ENCODE assay signal across 8 cellular contexts in genomic region chr3:52052831-52053306, GRCh38. TPM values are rescaled to one million over a fixed set of nuclear protein-coding genes. Genes with fewer than 3 reads are reported as not detected.
DNase-seq lines count a peak whose midpoint lies in the region; ATAC-seq and TF ChIP-seq lines count a peak whose summit lies in the region.

No MANE protein-coding gene starts in this region.

- H3K4me3 ChIP-seq in DOHH2 (ENCODE audit: low read length) (peak overlapping the region; percentile 76), foreskin fibroblast (ENCODE audit: low read depth in 1 of 2, low read length in 2 of 2) (peak overlapping the region; percentile 90 to 91), neural cell (ENCODE audit: low read length) (peak overlapping the region; percentile 90), transverse colon (peak overlapping the region in 1 of 4 donors; percentile 34)

- ATAC-seq in HG03039 (IDR thresholded peaks at IDR 0.05; ENCODE audit: unreplicated experiment) (no peak), GM18870 (IDR thresholded peaks at IDR 0.05; ENCODE audit: unreplicated experiment) (no peak)

- in situ Hi-C loops in transverse colon (cut with MboI; ENCODE audit: low pct_ligation_motif_present in 1 of 4, low pct_unique_long_range_greater_than_20kb in 1 of 4, low sequenced_read_pairs in 3 of 4), result loop anchor here in 1 of 4 donors (10.0 kb wide), 1 partner anchor 48 kb away; no protein-coding TSS in a partner anchor

- peaks cover 35% of the 10 kb centered on the region for H3K4me1 Mint-ChIP-seq in activated T-helper 2 cell treated with anti-CD3 and anti-CD28 coated beads, Interferon-gamma antibody, Interleukin-2, Interleukin-4, amounts not matched to agents 10 μg/mL and 5 μg/mL and 100 μg/mL, durations not matched to agents 14 hours and 24 hours and 36 hours (ENCODE audit: low read depth)

- H3K27ac ChIP-seq in DOHH2 (ENCODE audit: low read depth, low read length), result peak overlapping the region; percentile 50
- no peak overlapping the region for H3K27ac ChIP-seq in neural cell (ENCODE audit: low read length)
- peak overlapping the region; percentile 77 to 89 (median 85) for H3K27ac ChIP-seq in transverse colon

- H3K4me1 ChIP-seq in DOHH2 (ENCODE audit: control insufficient read depth, low read length) (peaks cover 38% of the 10 kb centered on the region), transverse colon (peaks cover 16 to 52% (median 44%) of the 10 kb centered on the region in 4 donors)

- 0 out of 2 replicates have a peak, but pooled peaks cover 4% of the 10 kb centered on the region for H4K20me1 ChIP-seq in DOHH2 (ENCODE audit: control insufficient read depth, insufficient read depth, low read depth, low read length)
- H4K20me1 ChIP-seq in neural cell (ENCODE audit: insufficient read depth), result no peaks in the 10 kb centered on the region

- no peak overlapping the region for H2AFZ ChIP-seq in neural cell (ENCODE audit: low read depth, low read length)

- H3K9me2 ChIP-seq in DOHH2 (replicated peaks; ENCODE audit: control insufficient read depth, low read length), result no peaks in the 10 kb centered on the region
- H3K9me2 ChIP-seq in neural cell (ENCODE audit: insufficient read depth, low read length), result no peaks in the 10 kb centered on the region

- peak overlapping the region; percentile 90 for H3K27ac Mint-ChIP-seq in activated T-helper 2 cell treated with anti-CD3 and anti-CD28 coated beads, Interferon-gamma antibody, Interleukin-2, Interleukin-4, amounts not matched to agents 10 μg/mL and 5 μg/mL and 100 μg/mL, durations not matched to agents 14 hours and 24 hours and 36 hours

- no peaks in the 10 kb centered on the region for H3K9me3 Mint-ChIP-seq in activated T-helper 2 cell treated with anti-CD3 and anti-CD28 coated beads, Interferon-gamma antibody, Interleukin-2, Interleukin-4, amounts not matched to agents 10 μg/mL and 5 μg/mL and 100 μg/mL, durations not matched to agents 14 hours and 24 hours and 36 hours

- no peaks in the 10 kb centered on the region for H3K9me3 ChIP-seq in DOHH2 (ENCODE audit: control insufficient read depth, insufficient read depth, low read length)
- H3K9me3 ChIP-seq in neural cell (ENCODE audit: low read length), result no peaks in the 10 kb centered on the region
- no peaks in the 10 kb centered on the region for H3K9me3 ChIP-seq in transverse colon

- peaks cover 57% of the 10 kb centered on the region for H3K36me3 Mint-ChIP-seq in activated T-helper 2 cell treated with anti-CD3 and anti-CD28 coated beads, Interferon-gamma antibody, Interleukin-2, Interleukin-4, amounts not matched to agents 10 μg/mL and 5 μg/mL and 100 μg/mL, durations not matched to agents 14 hours and 24 hours and 36 hours (ENCODE audit: low read depth)

- H3K4me2 ChIP-seq in DOHH2 (ENCODE audit: low read length) (peak overlapping the region; percentile 64), neural cell (ENCODE audit: low read length) (no peak overlapping the region)

- WGBS in transverse colon (ENCODE audit: low coverage in 1 of 2), 2 donors, result 11% methylated on average over 8 of the region's 10 CpGs; no CpG with 5 or more reads in 1 of the 2 donors

- no peak for TF ChIP-seq RAD21 in neural cell (conservative IDR thresholded peaks at IDR 0.05)

- peaks cover 54% of the 10 kb centered on the region for H3K36me3 ChIP-seq in DOHH2 (ENCODE audit: control insufficient read depth, low read length)
- H3K36me3 ChIP-seq in neural cell (ENCODE audit: insufficient read depth, low read length), result no peaks in the 10 kb centered on the region
- peaks cover 0 to 16% (median 6%) of the 10 kb centered on the region in 4 donors for H3K36me3 ChIP-seq in transverse colon

- TF ChIP-seq POLR2A in transverse colon (IDR thresholded peaks at IDR 0.05), result no peak

- peaks cover 55% of the 10 kb centered on the region for H3K79me2 ChIP-seq in DOHH2 (ENCODE audit: control insufficient read depth, low read length)
- H3K79me2 ChIP-seq in neural cell (replicated peaks; ENCODE audit: insufficient read depth, low read length), result peaks cover 9% of the 10 kb centered on the region

- no peak for TF ChIP-seq CTCF in DOHH2 (IDR thresholded peaks at IDR 0.05; ENCODE audit: low read depth, low read length, poor library complexity, severe bottlenecking)
- peak; percentile 52 for TF ChIP-seq CTCF in foreskin fibroblast (IDR thresholded peaks at IDR 0.05; ENCODE audit: low read depth, low read length)
- TF ChIP-seq CTCF in neural cell (IDR thresholded peaks at IDR 0.05; ENCODE audit: poor library complexity, severe bottlenecking), result no peak
- TF ChIP-seq CTCF in transverse colon (IDR thresholded peaks at IDR 0.05), result peak in 4 of 5 experiments; percentile 18 to 30 (median 20)

- H3K27me3 Mint-ChIP-seq in activated T-helper 2 cell treated with anti-CD3 and anti-CD28 coated beads, Interferon-gamma antibody, Interleukin-2, Interleukin-4, amounts not matched to agents 10 μg/mL and 5 μg/mL and 100 μg/mL, durations not matched to agents 14 hours and 24 hours and 36 hours (ENCODE audit: low read depth), result no peaks in the 10 kb centered on the region

- H3K27me3 ChIP-seq in DOHH2 (ENCODE audit: control insufficient read depth, low read length) (no peaks in the 10 kb centered on the region), neural cell (ENCODE audit: insufficient read depth, low read depth, low read length) (no peaks in the 10 kb centered on the region), transverse colon (no peaks in the 10 kb centered on the region)

- intact Hi-C loops in activated T-helper 2 cell treated with anti-CD3 and anti-CD28 coated beads, Interferon-gamma antibody, Interleukin-2, Interleukin-4, amounts not matched to agents 10 μg/mL and 5 μg/mL and 100 μg/mL, durations not matched to agents 14 hours and 24 hours and 36 hours (cut with micrococcal nuclease), result loop anchor here (2.0 to 10.0 kb wide), 4 partner anchors 52 to 632 kb away; partner anchors contain the start of genes GNL3, NT5DC2, PBRM1 and UQCC5
- intact Hi-C loops in transverse colon (cut with DNase I; ENCODE audit: low total_unique reads), result loop anchor here (5.0 to 10.0 kb wide), 2 partner anchors 48 to 69 kb away; no protein-coding TSS in a partner anchor

- peak overlapping the region; percentile 31 for H3K9ac ChIP-seq in neural cell (ENCODE audit: low read length)

- TF ChIP-seq EP300 in neural cell (conservative IDR thresholded peaks at IDR 0.05; ENCODE audit: poor library complexity, severe bottlenecking) (no peak), transverse colon (IDR thresholded peaks at IDR 0.05; ENCODE audit: low read depth) (no peak)

- H3F3A ChIP-seq in DOHH2 (ENCODE audit: control insufficient read depth, insufficient read depth), result peaks cover 12% of the 10 kb centered on the region
- H3F3A ChIP-seq in neural cell (ENCODE audit: insufficient read depth, low read length, poor library complexity, severe bottlenecking), result no peaks in the 10 kb centered on the region

- peak; percentile 89 for DNase-seq in NCI-H226
- peak; percentile 49 for DNase-seq in activated T-helper 2 cell treated with anti-CD3 and anti-CD28 coated beads, Interferon-gamma antibody, Interleukin-2, Interleukin-4, amounts not matched to agents 10 μg/mL and 5 μg/mL and 100 μg/mL, durations not matched to agents 14 hours and 24 hours and 36 hours (ENCODE audit: low spot score)
- peak; percentile 84 to 89 for DNase-seq in foreskin fibroblast
- peak; percentile 83 for DNase-seq in transverse colon

- peak overlapping the region; percentile 88 for H3K4me3 Mint-ChIP-seq in activated T-helper 2 cell treated with anti-CD3 and anti-CD28 coated beads, Interferon-gamma antibody, Interleukin-2, Interleukin-4, amounts not matched to agents 10 μg/mL and 5 μg/mL and 100 μg/mL, durations not matched to agents 14 hours and 24 hours and 36 hours (ENCODE audit: low read depth)

TF ChIP-seq in neural cell, 6 proteins besides CTCF, POLR2A, EP300 and RAD21 (continues in another document):
- TF ChIP-seq POLR2AphosphoS5 (IDR thresholded peaks at IDR 0.05) (no peak), EZH2 (IDR thresholded peaks at IDR 0.05; ENCODE audit: borderline replicate concordance, insufficient read depth, low read length, poor library complexity, severe bottlenecking) (no peak), TAF1 (IDR thresholded peaks at IDR 0.05; ENCODE audit: low read depth) (no peak), SMC3 (conservative IDR thresholded peaks at IDR 0.05; ENCODE audit: poor library complexity) (no peak), MXI1 (conservative IDR thresholded peaks at IDR 0.05; ENCODE audit: poor library complexity, severe bottlenecking) (no peak)

RNA-seq across cellular contexts. Expression of gene DUSP7, which starts 3.5 kb away (rescaled TPM):
- 29.0 and 30.3 TPM in 2 replicates for total RNA-seq in activated T-helper 2 cell treated with anti-CD3 and anti-CD28 coated beads, Interferon-gamma antibody, Interleukin-2, Interleukin-4, amounts not matched to agents 10 μg/mL and 5 μg/mL and 100 μg/mL, durations not matched to agents 14 hours and 24 hours and 36 hours
- 8.5 and 9.3 TPM in 2 replicates for polyA plus RNA-seq in neural cell
- 13.6 and 15.7 TPM in 2 replicates for polyA minus RNA-seq in neural cell
- total RNA-seq in transverse colon, result 1 to 10 TPM; 2.2 to 8.2 (median 6.2) TPM

RNA-seq across cellular contexts. Expression of gene RPL29, which starts 57.2 kb away (rescaled TPM):
- total RNA-seq in activated T-helper 2 cell treated with anti-CD3 and anti-CD28 coated beads, Interferon-gamma antibody, Interleukin-2, Interleukin-4, amounts not matched to agents 10 μg/mL and 5 μg/mL and 100 μg/mL, durations not matched to agents 14 hours and 24 hours and 36 hours, result 1,666 and 1,693 TPM in 2 replicates
- polyA plus RNA-seq in neural cell, result 846 and 977 TPM in 2 replicates
- 368 and 399 TPM in 2 replicates for polyA minus RNA-seq in neural cell
- 1,000 to 10,000 TPM in 1 of 4 donors, 100 to 1,000 TPM in 3; 366 to 1,281 (median 746) TPM for total RNA-seq in transverse colon

Comparison
In these comparisons a context has a peak if more than half of its experiments do, and no peak if none do; other contexts are left out.
1. CTCF ChIP-seq: peak in foreskin fibroblast (single experiment) and transverse colon (4 of 5); none in DOHH2 (single experiment) and neural cell (single experiment).
2. Peak in every context shown above with its lines, with median percentiles within 50 percentile points of each other: DNase-seq.